19 cellular contexts compared by ENCODE assay signal in the genomic region with DNA sequence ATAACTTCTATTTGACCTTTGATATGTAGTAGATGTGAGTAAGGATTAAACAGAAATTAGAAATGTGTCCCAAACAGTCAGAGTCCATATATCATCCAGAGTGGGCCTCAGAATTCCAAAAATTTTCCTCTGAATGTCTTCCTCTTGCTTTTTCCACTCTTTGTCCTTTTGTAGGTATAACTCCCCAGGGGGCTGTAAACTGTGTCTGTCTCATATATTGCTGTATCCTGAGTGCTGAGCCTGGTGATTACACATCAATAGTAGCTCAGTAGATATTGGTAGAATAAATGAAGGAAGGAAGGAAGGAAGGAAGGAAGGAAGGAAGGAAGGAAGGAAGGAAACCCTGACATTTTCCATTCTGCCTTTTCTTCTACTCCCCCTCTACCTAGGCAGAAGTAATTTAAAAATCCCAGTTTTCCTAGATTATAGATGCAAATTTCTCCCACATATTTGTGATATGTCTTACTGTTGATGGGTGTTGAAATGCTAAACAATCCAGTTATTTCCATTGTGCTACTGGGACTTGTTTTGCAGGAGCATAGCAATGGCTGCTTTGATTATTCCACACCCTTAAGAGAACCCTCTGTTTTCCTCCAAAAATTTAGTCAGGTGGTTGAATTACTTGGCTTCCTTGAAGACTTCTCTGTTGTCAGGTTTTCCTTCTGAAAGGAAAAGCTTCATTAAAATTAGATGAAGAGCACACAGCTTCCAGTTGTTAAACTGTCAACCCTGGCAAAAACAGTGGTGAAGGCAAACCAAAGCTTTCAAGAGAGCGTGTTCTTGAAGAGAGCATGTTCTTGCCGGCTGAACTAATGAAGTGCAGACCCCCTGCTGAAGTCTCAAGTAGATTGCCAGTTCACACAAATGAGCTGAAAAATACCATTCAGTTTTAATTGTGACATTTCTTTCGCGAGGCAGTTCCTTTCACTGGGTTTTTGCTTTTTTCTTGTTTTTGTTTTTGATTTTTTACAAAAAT.
"Had no signal": no experiment of that assay in that cellular context is flagged by ENCODE, and none has a peak within 500 bp of the region (broad histone marks: within the 10 kb centered on the region; RNA-seq: fewer than 3 reads in every experiment).

No MANE protein-coding gene starts in this region.

- H3K9me3 ChIP-seq: SJSA1 had no signal

- H3K27ac ChIP-seq: HL-60, KMS-11, SJSA1 had no signal

- H3K4me3 ChIP-seq: K562, SJSA1 had no signal

- H3K27me3 ChIP-seq: SJSA1 had no signal

- DNase-seq: Kasumi-1, MM.1S, NCI-H1092 treated with DMSO at 0.1 percent for 48 hours, NCI-H1436, NCI-H187, NCI-H2029, NCI-H2081 treated with DMSO at 0.1 percent for 48 hours, NCI-H2227 treated with DMSO at 0.1 percent for 48 hours, NCI-H524, NCI-H526 treated with DMSO at 0.1 percent for 48 hours, NCI-H748 treated with DMSO at 0.1 percent for 48 hours, Right ventricle myocardium superior, RPMI8226, SIG-M5 had no signal

- H3K4me2 ChIP-seq: KMS-11 had no signal

- H3K36me3 ChIP-seq: SJSA1 had no signal

- H3K9ac ChIP-seq: KMS-11 had no signal

- ATAC-seq: K562, SK-N-SH treated with all-trans-retinoic acid at 6 μM for 48 hours had no signal
